ENCODE assay signal across 13 cellular contexts in the genomic region with DNA sequence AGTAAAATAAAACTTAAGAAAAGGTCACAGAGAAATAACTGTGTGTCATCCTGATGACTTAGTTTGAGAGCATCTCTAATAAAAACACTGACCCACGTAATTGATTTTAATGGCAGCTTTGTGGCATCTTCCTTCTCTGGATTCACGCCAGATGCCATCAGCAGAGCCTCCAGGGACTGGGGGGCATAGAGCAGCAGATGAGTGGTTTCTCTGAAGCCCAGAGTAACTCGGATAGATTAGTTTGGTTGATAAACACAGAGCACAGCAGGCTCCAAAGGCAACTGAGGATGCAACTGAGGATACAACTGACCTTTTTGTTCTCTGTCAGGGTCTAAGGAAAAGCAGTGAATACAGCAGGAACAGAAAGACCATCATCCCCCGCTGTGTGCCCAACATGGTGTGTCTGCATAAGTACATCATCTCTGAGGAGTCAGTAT.
DNase-seq lines count a peak whose midpoint lies in the region; ATAC-seq and TF ChIP-seq lines count a peak whose summit lies in the region.
"Had no signal": no experiment of that assay in that cellular context is flagged by ENCODE, and none has a peak within 500 bp of the region (broad histone marks: within the 10 kb centered on the region; RNA-seq: fewer than 3 reads in every experiment).

No MANE protein-coding gene starts in this region.

- H3K27ac Mint-ChIP-seq in CD4-positive, alpha-beta T cell, result no peak overlapping the region
- H3K27ac Mint-ChIP-seq: naive B cell; stimulated activated memory B cell treated with anti-CD40 and anti-IgM and Interleukin-4, amounts not matched to agents 10 μg/mL and 1 μg/mL and 100 μg/mL, for 72 hours had no signal

- H3K9me3 ChIP-seq in smooth muscle cell (replicated peaks; ENCODE audit: low read depth), result no peaks in the 10 kb centered on the region
- H3K9me3 ChIP-seq in CD4-positive, alpha-beta T cell (ENCODE audit: control insufficient read depth, low read length), result no peaks in the 10 kb centered on the region

- no peaks in the 10 kb centered on the region for H3K79me2 ChIP-seq in smooth muscle cell (ENCODE audit: low read depth)

- intact Hi-C loops in CD4-positive, alpha-beta T cell (cut with DNase I, micrococcal nuclease), result no loop called here

- no peaks in the 10 kb centered on the region for H3K27me3 Mint-ChIP-seq in CD4-positive, alpha-beta T cell
- H3K27me3 Mint-ChIP-seq: naive B cell; stimulated activated memory B cell treated with anti-CD40 and anti-IgM and Interleukin-4, amounts not matched to agents 10 μg/mL and 1 μg/mL and 100 μg/mL, for 72 hours had no signal

- peak; percentile 56 for DNase-seq in NCI-H1436 (lab: John Stamatoyannopoulos, UW)
- no peak for DNase-seq in NCI-H1436 treated with DMSO at 0.1 percent for 48 hours (lab: John Stamatoyannopoulos, UW)
- peak; percentile 53 for DNase-seq in NCI-H345 treated with DMSO at 0.1 percent for 48 hours (lab: John Stamatoyannopoulos, UW; ENCODE audit: unreplicated experiment)
- DNase-seq in fibroblast of mammary gland (ENCODE audit: low read depth), result peak; percentile 53
- DNase-seq in smooth muscle cell (lab: John Stamatoyannopoulos, UW; ENCODE audit: unreplicated experiment), result no peak
- no peak for DNase-seq in activated effector memory CD4-positive, alpha-beta T cell treated with Interleukin-2 at 50 U/mL for 16 hours
- no peak for DNase-seq in CD4-positive, alpha-beta T cell
- no peak for DNase-seq in GM10266 (ENCODE audit: extremely low spot score)
- DNase-seq: activated T-cell treated with anti-CD3 and anti-CD28 coated beads for 4 hours, GDM1, immature natural killer cell, naive B cell had no signal

- H3K4me3 Mint-ChIP-seq in CD4-positive, alpha-beta T cell, result no peak overlapping the region
- H3K4me3 Mint-ChIP-seq: immature natural killer cell; naive B cell; stimulated activated memory B cell treated with anti-CD40 and anti-IgM and Interleukin-4, amounts not matched to agents 10 μg/mL and 1 μg/mL and 100 μg/mL, for 72 hours had no signal

- H3K9me3 Mint-ChIP-seq in CD4-positive, alpha-beta T cell, result no peaks in the 10 kb centered on the region
- H3K9me3 Mint-ChIP-seq: immature natural killer cell; naive B cell; stimulated activated memory B cell treated with anti-CD40 and anti-IgM and Interleukin-4, amounts not matched to agents 10 μg/mL and 1 μg/mL and 100 μg/mL, for 72 hours had no signal

- peaks cover 4% of the 10 kb centered on the region for H3K36me3 Mint-ChIP-seq in CD4-positive, alpha-beta T cell (ENCODE audit: low read depth)

- H3K4me2 ChIP-seq in smooth muscle cell, result peak overlapping the region; percentile 33

- no peaks in the 10 kb centered on the region for H3K4me1 Mint-ChIP-seq in CD4-positive, alpha-beta T cell (ENCODE audit: low read depth)
- H3K4me1 Mint-ChIP-seq: naive B cell; stimulated activated memory B cell treated with anti-CD40 and anti-IgM and Interleukin-4, amounts not matched to agents 10 μg/mL and 1 μg/mL and 100 μg/mL, for 72 hours had no signal

- ATAC-seq in CD4-positive, alpha-beta T cell (ENCODE audit: poor library complexity), result no peak
- ATAC-seq: stimulated activated memory B cell treated with anti-CD40 and anti-IgM and Interleukin-4, amounts not matched to agents 10 μg/mL and 1 μg/mL and 100 μg/mL, for 72 hours had no signal

- CTCF ChIA-PET in CD4-positive, alpha-beta T cell (lab: Charles Lee), result no interaction called here

- peaks cover 13% of the 10 kb centered on the region for H3K4me1 ChIP-seq in smooth muscle cell (ENCODE audit: low read depth)

- POLR2A ChIA-PET in CD4-positive, alpha-beta T cell (lab: Charles Lee), result no interaction called here

- no peak overlapping the region for H2AFZ ChIP-seq in smooth muscle cell (ENCODE audit: low read depth)

- H4K20me1 ChIP-seq in smooth muscle cell (ENCODE audit: low read depth), result peaks cover 6% of the 10 kb centered on the region

- 22% methylated on average over 4 of the region's 4 CpGs for WGBS in smooth muscle cell (ENCODE audit: low lambda C conversion rate)

- H3K27me3 ChIP-seq in smooth muscle cell (ENCODE audit: low read depth), result no peaks in the 10 kb centered on the region
- H3K27me3 ChIP-seq in CD4-positive, alpha-beta T cell (ENCODE audit: control insufficient read depth, insufficient read depth, low read length), result no peaks in the 10 kb centered on the region

- H3K4me3 ChIP-seq in fibroblast of mammary gland (ENCODE audit: control insufficient read depth, low read depth, low read length) (no peak overlapping the region), smooth muscle cell (no peak overlapping the region)

- H3K36me3 ChIP-seq in smooth muscle cell (ENCODE audit: low read depth), result peaks cover 3% of the 10 kb centered on the region

- no peaks in the 10 kb centered on the region for H3F3A ChIP-seq in smooth muscle cell (ENCODE audit: low read depth)

- TF ChIP-seq CTCF in fibroblast of mammary gland (conservative IDR thresholded peaks at IDR 0.05; ENCODE audit: control insufficient read depth, insufficient read depth, low read depth, low read length), result no peak
- TF ChIP-seq CTCF in smooth muscle cell (IDR thresholded peaks at IDR 0.05; ENCODE audit: borderline replicate concordance, insufficient read depth, poor library complexity, severe bottlenecking), result no peak
- no peak for TF ChIP-seq CTCF in CD4-positive, alpha-beta T cell (IDR thresholded peaks at IDR 0.05)
- no peak for TF ChIP-seq CTCF in GM10266 (IDR thresholded peaks at IDR 0.05; ENCODE audit: control insufficient read depth, insufficient read depth, low read depth, missing control alignments)

- peak overlapping the region; percentile 24 for H3K27ac ChIP-seq in smooth muscle cell (ENCODE audit: low read depth)
- no peak overlapping the region for H3K27ac ChIP-seq in CD4-positive, alpha-beta T cell (ENCODE audit: low read depth, low read length)

- H3K9ac ChIP-seq in smooth muscle cell (ENCODE audit: low read depth), result no peak overlapping the region

Comparison
In these comparisons a context has a peak if more than half of its experiments do, and no peak if none do; other contexts are left out.
1. DNase-seq: peak in NCI-H1436 (single experiment), NCI-H345 treated with DMSO at 0.1 percent for 48 hours (single experiment) and fibroblast of mammary gland (single experiment); none in NCI-H1436 treated with DMSO at 0.1 percent for 48 hours (single experiment), smooth muscle cell (single experiment), activated effector memory CD4-positive, alpha-beta T cell treated with Interleukin-2 at 50 U/mL for 16 hours (single experiment), CD4-positive, alpha-beta T cell (0 of 10) and GM10266 (single experiment).